1 cellular context compared by ENCODE assay signal in genomic region chr7:132490474-132490873, GRCh38.
TF ChIP-seq lines count a peak whose summit lies in the region.

No MANE protein-coding gene starts in this region.

TF ChIP-seq in endothelial cell of umbilical vein, 7 proteins besides CTCF, POLR2A, EP300 and RAD21:
- no peak for TF ChIP-seq JUN (IDR thresholded peaks at IDR 0.05; ENCODE audit: borderline replicate concordance, insufficient read depth, insufficient read length, low read depth)
- TF ChIP-seq GATA2 (IDR thresholded peaks at IDR 0.05; ENCODE audit: insufficient read depth, insufficient read length, low read depth, low read length) = peak; percentile 15
- TF ChIP-seq EZH2 (IDR thresholded peaks at IDR 0.05; ENCODE audit: borderline replicate concordance, low read depth, low read length, severe bottlenecking) = no peak
- no peak for TF ChIP-seq MYC (IDR thresholded peaks at IDR 0.05; ENCODE audit: low read depth, low read length)
